9 cellular contexts compared by ENCODE assay signal in the genomic region with DNA sequence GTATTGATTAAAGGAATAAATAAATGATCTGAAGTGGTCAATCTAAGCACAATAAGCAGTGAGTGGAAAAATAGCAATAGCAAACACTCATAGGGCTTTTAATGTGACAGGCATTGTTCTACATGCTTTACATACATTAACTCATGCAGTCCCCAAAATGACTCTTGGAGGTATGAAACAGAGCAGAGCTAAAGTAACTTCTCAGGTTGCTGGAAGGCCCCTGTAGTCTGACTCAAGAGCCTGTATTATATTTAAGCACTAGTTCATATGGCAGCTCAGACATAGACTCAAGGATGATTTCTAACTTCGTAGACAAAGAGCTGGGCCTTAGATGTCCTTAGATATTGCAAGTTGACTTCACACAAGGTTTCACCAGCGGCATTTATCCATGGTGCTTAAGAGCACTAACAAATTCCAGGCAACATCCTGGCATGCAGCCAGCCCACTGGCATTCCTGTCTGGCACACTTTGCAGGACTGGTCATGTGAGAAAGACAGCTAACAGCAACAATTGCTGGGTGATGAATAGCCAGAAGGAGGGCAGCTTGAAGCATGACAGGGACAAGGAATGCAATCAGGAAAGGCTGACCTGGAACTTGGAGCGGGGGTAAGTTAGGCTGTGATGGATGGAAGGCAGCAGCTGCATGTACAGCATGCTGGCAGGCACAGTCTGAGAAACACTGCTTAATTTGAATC. TPM values are rescaled to one million over a fixed set of nuclear protein-coding genes. Genes with fewer than 3 reads are reported as not detected.
DNase-seq lines count a peak whose midpoint lies in the region; ATAC-seq, FAIRE-seq and TF ChIP-seq lines count a peak whose summit lies in the region.
"Had no signal": no experiment of that assay in that cellular context is flagged by ENCODE, and none has a peak within 500 bp of the region (broad histone marks: within the 10 kb centered on the region; RNA-seq: fewer than 3 reads in every experiment).

No MANE protein-coding gene starts in this region.

- no peak overlapping the region for H3K9ac ChIP-seq in fibroblast of lung (ENCODE audit: insufficient read depth, low read length)

- ATAC-seq in pancreas (peak; percentile 86 to 94 (median 91)), GM18858 (IDR thresholded peaks at IDR 0.05; ENCODE audit: unreplicated experiment) (no peak), T-helper 17 cell (no peak), GM19035 (IDR thresholded peaks at IDR 0.05; ENCODE audit: unreplicated experiment) (no peak)

- H2AFZ ChIP-seq in fibroblast of lung (ENCODE audit: low read length), result no peak overlapping the region

- in situ Hi-C loops in G401 (cut with HindIII; ENCODE audit: low sequenced_read_pairs), result no loop called here

- no peaks in the 10 kb centered on the region for H3K79me2 ChIP-seq in fibroblast of lung (ENCODE audit: control insufficient read depth, insufficient read depth, low read length)

- no peaks in the 10 kb centered on the region for H3K36me3 ChIP-seq in fibroblast of lung (ENCODE audit: control insufficient read depth, insufficient read depth, low read length)
- no peaks in the 10 kb centered on the region for H3K36me3 ChIP-seq in pancreas

- no peak overlapping the region for H3K4me3 Mint-ChIP-seq in T-helper 17 cell

- FAIRE-seq in pancreas (lab: Jason Lieb, UNC), result no peak
- FAIRE-seq: H1 had no signal

- H3K36me3 Mint-ChIP-seq in T-helper 17 cell (ENCODE audit: low read depth), result no peaks in the 10 kb centered on the region

- H3K27ac Mint-ChIP-seq in T-helper 17 cell, result no peak overlapping the region

- intact Hi-C loops in pancreas (cut with DNase I), result no loop called here

- peak overlapping the region; percentile 19 for H3K4me2 ChIP-seq in fibroblast of lung (ENCODE audit: extremely low read depth, insufficient read depth, low read length)

- peak; percentile 60 for DNase-seq in G401 (ENCODE audit: low spot score)
- peak; percentile 91 for DNase-seq in NCI-H69 (lab: John Stamatoyannopoulos, UW)
- peak; percentile 90 to 96 for DNase-seq in fibroblast of lung (ENCODE audit: low read depth in 2 of 2)
- peak; percentile 69 to 92 (median 84) for DNase-seq in pancreas
- no peak for DNase-seq in T-helper 17 cell
- DNase-seq in HUDEP-2 (lab: John Stamatoyannopoulos, UW; ENCODE audit: unreplicated experiment in 76 of 76), result no peak

- H3K27me3 ChIP-seq in fibroblast of lung (ENCODE audit: control insufficient read depth, insufficient read depth, low read length), result no peaks in the 10 kb centered on the region
- H3K27me3 ChIP-seq in pancreas, result no peaks in the 10 kb centered on the region

- H3K4me1 ChIP-seq in fibroblast of lung (ENCODE audit: control insufficient read depth, extremely low read depth, insufficient read depth, low read length) (peaks cover 6% of the 10 kb centered on the region), pancreas (no peaks in the 10 kb centered on the region)

- H3K4me3 ChIP-seq in fibroblast of lung (replicated peaks in 1 of 4; ENCODE audit: control extremely low read depth in 1 of 4, insufficient read depth in 1 of 4, low read depth in 3 of 4, low read length in 4 of 4) (no peak overlapping the region), pancreas (no peak overlapping the region)

- H3K27ac ChIP-seq in fibroblast of lung (ENCODE audit: insufficient read depth, low read length), result no peak overlapping the region
- H3K27ac ChIP-seq in pancreas, result no peak overlapping the region

- no peaks in the 10 kb centered on the region for H3K27me3 Mint-ChIP-seq in T-helper 17 cell

- H4K20me1 ChIP-seq in fibroblast of lung (ENCODE audit: control insufficient read depth, extremely low read depth, insufficient read depth, low read length), result no peaks in the 10 kb centered on the region

- TF ChIP-seq CTCF in fibroblast of lung (conservative IDR thresholded peaks at IDR 0.05 in 1 of 2, IDR thresholded peaks at IDR 0.05 in 1 of 2; ENCODE audit: low read depth in 1 of 2, low read length in 2 of 2), result no peak
- TF ChIP-seq CTCF in pancreas (IDR thresholded peaks at IDR 0.05), result no peak

- WGBS in pancreas, 2 donors, result 24 to 28% methylated on average over 3 of the region's 3 CpGs

- no peaks in the 10 kb centered on the region for H3K9me3 ChIP-seq in fibroblast of lung (ENCODE audit: control insufficient read depth, insufficient read depth, low read depth, low read length)
- no peaks in the 10 kb centered on the region for H3K9me3 ChIP-seq in pancreas
- H3K9me3 ChIP-seq in T-helper 17 cell (ENCODE audit: control insufficient read depth, low read length, poor library complexity, severe bottlenecking), result no peaks in the 10 kb centered on the region

- no peaks in the 10 kb centered on the region for H3K4me1 Mint-ChIP-seq in T-helper 17 cell

RNA-seq across cellular contexts. Expression of gene KTN1, which starts 22.9 kb away (rescaled TPM):
- 92.4 and 132 TPM in 2 replicates for total RNA-seq in G401 (2014; rRNA removed; shearing (Covaris generic))
- total RNA-seq in fibroblast of lung (157 and 164 TPM in 2 replicates), pancreas (10 to 100 TPM; 66.4 to 98.1 (median 74.7) TPM), T-helper 17 cell (10 to 100 TPM; 81.6 to 83.5 TPM)
- polyA plus RNA-seq in fibroblast of lung (90.7 and 126 TPM in 2 replicates), pancreas (10 to 100 TPM; 29.0 to 58.7 TPM)
- 78.2 and 102 TPM in 2 replicates for polyA plus RNA-seq in fibroblast of lung (2012)
- polyA minus RNA-seq in fibroblast of lung (ENCODE audit: low replicate concordance), result 0.56 and 7.3 TPM in 2 replicates

Comparison
In these comparisons a context has a peak if more than half of its experiments do, and no peak if none do; other contexts are left out.
1. DNase-seq: peak in G401 (single experiment), NCI-H69 (single experiment), fibroblast of lung (2 of 2) and pancreas (6 of 6); none in T-helper 17 cell (0 of 3) and HUDEP-2 (0 of 76).
2. ATAC-seq: peak in pancreas (4 of 4); none in GM18858 (single experiment), T-helper 17 cell (single experiment) and GM19035 (single experiment).